20 cellular contexts compared by ENCODE assay signal in genomic region chr1:39044762-39045161, GRCh38. TPM values are rescaled to one million over a fixed set of nuclear protein-coding genes. Genes with fewer than 3 reads are reported as not detected.
DNase-seq lines count a peak whose midpoint lies in the region; ATAC-seq, FAIRE-seq and TF ChIP-seq lines count a peak whose summit lies in the region.
"Had no signal": no experiment of that assay in that cellular context is flagged by ENCODE, and none has a peak within 500 bp of the region (broad histone marks: within the 10 kb centered on the region; RNA-seq: fewer than 3 reads in every experiment).

No MANE protein-coding gene starts in this region.

- H3K27me3 ChIP-seq in BLaER1 treated with 17β-estradiol and CSF1 and Interleukin-3, amounts not matched to agents 10 nM and 100 nM, result no peaks in the 10 kb centered on the region
- H3K27me3 ChIP-seq in RWPE2 (ENCODE audit: insufficient read depth, poor library complexity, severe bottlenecking) (no peaks in the 10 kb centered on the region), endodermal cell (ENCODE audit: control insufficient read depth, insufficient read depth, low read length, poor library complexity, severe bottlenecking) (no peaks in the 10 kb centered on the region)
- H3K27me3 ChIP-seq: adrenal gland, colonic mucosa, tibial nerve had no signal

- no peaks in the 10 kb centered on the region for H3K27me3 Mint-ChIP-seq in endodermal cell (ENCODE audit: insufficient read depth)
- H3K27me3 Mint-ChIP-seq in activated CD4-positive, alpha-beta T cell treated with anti-CD3 and anti-CD28 coated beads, Interleukin-2, amount 10 ng/mL, durations not matched to agents 7 days and 5 days, result no peaks in the 10 kb centered on the region
- no peaks in the 10 kb centered on the region for H3K27me3 Mint-ChIP-seq in effector memory CD8-positive, alpha-beta T cell

- H3K4me2 ChIP-seq in BLaER1 treated with 17β-estradiol and CSF1 and Interleukin-3, amounts not matched to agents 10 nM and 100 nM, result peak overlapping the region in 8 of 11 experiments; percentile 32 to 81 (median 72); a peak in 13 of 22 replicates

- TF ChIP-seq CTCF in RWPE2 (IDR thresholded peaks at IDR 0.05; ENCODE audit: poor library complexity, severe bottlenecking), result no peak
- TF ChIP-seq CTCF in endodermal cell (conservative IDR thresholded peaks at IDR 0.05), result peak; percentile 36
- no peak for TF ChIP-seq CTCF in GM10266 (IDR thresholded peaks at IDR 0.05; ENCODE audit: control insufficient read depth, insufficient read depth, low read depth, missing control alignments)

- TF ChIP-seq POLR2A in GM12891 (IDR thresholded peaks at IDR 0.05; ENCODE audit: low read depth, low read length), result no peak

- ATAC-seq in RWPE2 (ENCODE audit: low read depth), result peak; percentile 42; the same call in 1 of the 3 replicates
- ATAC-seq in effector memory CD8-positive, alpha-beta T cell (replicated peaks), result no peak
- ATAC-seq: stimulated activated naive CD8-positive, alpha-beta T cell treated with anti-CD3 and anti-CD28 coated beads, Interleukin-15, Interleukin-2, amounts not matched to agents 100 U/mL and 50 U/mL, for 24 hours had no signal

- H3K36me3 ChIP-seq in BLaER1 treated with 17β-estradiol and CSF1 and Interleukin-3, amounts not matched to agents 10 nM and 100 nM, result peaks cover 0 to 34% (median 26%) of the 10 kb centered on the region in 11 experiments; a peak in 13 of 22 replicates
- H3K36me3 ChIP-seq in RWPE2 (ENCODE audit: low read depth) (no peaks in the 10 kb centered on the region), endodermal cell (ENCODE audit: control insufficient read depth, insufficient read depth, low read length) (peaks cover 13% of the 10 kb centered on the region)
- H3K36me3 ChIP-seq: colonic mucosa had no signal

- peaks cover 0 to 15% (median 0%) of the 10 kb centered on the region in 11 experiments; a peak in 4 of 22 replicates for H4K20me1 ChIP-seq in BLaER1 treated with 17β-estradiol and CSF1 and Interleukin-3, amounts not matched to agents 10 nM and 100 nM

- DNase-seq in GM12891 (ENCODE audit: insufficient read length, low spot score) (no peak), RWPE2 (ENCODE audit: low spot score) (no peak), endodermal cell (no peak), GM10266 (ENCODE audit: extremely low spot score) (no peak)
- no peak for DNase-seq in activated CD4-positive, alpha-beta T cell treated with anti-CD3 and anti-CD28 coated beads, Interleukin-2, amount 10 ng/mL, durations not matched to agents 7 days and 5 days
- no peak for DNase-seq in stimulated activated CD4-positive, alpha-beta T cell treated with anti-CD3 and anti-CD28 coated beads, Interleukin-4, amount 100 ng/mL, for 4 hours
- no peak for DNase-seq in effector memory CD8-positive, alpha-beta T cell
- DNase-seq: activated effector memory CD4-positive, alpha-beta T cell treated with anti-CD3 and anti-CD28 coated beads, Interleukin-2, amount 50 U/mL, for 16 hours; adrenal gland; colonic mucosa; mammary epithelial cell; NCI-H1417; NCI-H524 treated with DMSO at 0.1 percent for 48 hours; RPMI8226; small intestine; stimulated activated naive CD8-positive, alpha-beta T cell treated with anti-CD3 and anti-CD28 coated beads, Interleukin-15, Interleukin-2, amounts not matched to agents 100 U/mL and 50 U/mL, for 24 hours had no signal

- no peak overlapping the region for H3K4me3 Mint-ChIP-seq in endodermal cell
- H3K4me3 Mint-ChIP-seq in activated CD4-positive, alpha-beta T cell treated with anti-CD3 and anti-CD28 coated beads, Interleukin-2, amount 10 ng/mL, durations not matched to agents 7 days and 5 days, result no peak overlapping the region
- H3K4me3 Mint-ChIP-seq in effector memory CD8-positive, alpha-beta T cell, result no peak overlapping the region

- H3K9me3 Mint-ChIP-seq in endodermal cell, result no peaks in the 10 kb centered on the region
- no peaks in the 10 kb centered on the region for H3K9me3 Mint-ChIP-seq in activated CD4-positive, alpha-beta T cell treated with anti-CD3 and anti-CD28 coated beads, Interleukin-2, amount 10 ng/mL, durations not matched to agents 7 days and 5 days
- H3K9me3 Mint-ChIP-seq in effector memory CD8-positive, alpha-beta T cell, result no peaks in the 10 kb centered on the region

- no peak overlapping the region for H3K27ac Mint-ChIP-seq in endodermal cell
- no peak overlapping the region for H3K27ac Mint-ChIP-seq in activated CD4-positive, alpha-beta T cell treated with anti-CD3 and anti-CD28 coated beads, Interleukin-2, amount 10 ng/mL, durations not matched to agents 7 days and 5 days
- peak overlapping the region in 1 of 2 donors; percentile 28 for H3K27ac Mint-ChIP-seq in effector memory CD8-positive, alpha-beta T cell

- H3K27ac ChIP-seq in BLaER1 treated with 17β-estradiol and CSF1 and Interleukin-3, amounts not matched to agents 10 nM and 100 nM, result peak overlapping the region in 10 of 11 experiments; percentile 14 to 85 (median 73); a peak in 17 of 22 replicates
- H3K27ac ChIP-seq in RWPE2 (ENCODE audit: poor library complexity, severe bottlenecking) (no peak overlapping the region), endodermal cell (ENCODE audit: low read depth, low read length) (no peak overlapping the region)
- H3K27ac ChIP-seq: adrenal gland, colonic mucosa, tibial nerve, VCaP had no signal

- H3K9ac ChIP-seq in BLaER1 treated with 17β-estradiol and CSF1 and Interleukin-3, amounts not matched to agents 10 nM and 100 nM, result no peak overlapping the region
- no peak overlapping the region for H3K9ac ChIP-seq in endodermal cell (ENCODE audit: extremely low read depth, low read length, poor library complexity, severe bottlenecking)

- H3K4me1 Mint-ChIP-seq in endodermal cell, result peaks cover 6% of the 10 kb centered on the region
- peaks cover 8% of the 10 kb centered on the region for H3K4me1 Mint-ChIP-seq in activated CD4-positive, alpha-beta T cell treated with anti-CD3 and anti-CD28 coated beads, Interleukin-2, amount 10 ng/mL, durations not matched to agents 7 days and 5 days
- H3K4me1 Mint-ChIP-seq in effector memory CD8-positive, alpha-beta T cell (ENCODE audit: low read depth in 2 of 2), result no peaks in the 10 kb centered on the region

- H3K9me3 ChIP-seq in BLaER1 treated with 17β-estradiol and CSF1 and Interleukin-3, amounts not matched to agents 10 nM and 100 nM (replicated peaks in 1 of 11), result no peaks in the 10 kb centered on the region
- H3K9me3 ChIP-seq in RWPE2 (ENCODE audit: severe bottlenecking) (no peaks in the 10 kb centered on the region), endodermal cell (ENCODE audit: control insufficient read depth, low read length) (no peaks in the 10 kb centered on the region)
- H3K9me3 ChIP-seq: adrenal gland, colonic mucosa, tibial nerve had no signal

- H3K36me3 Mint-ChIP-seq in endodermal cell (ENCODE audit: low read depth), result peaks cover 29% of the 10 kb centered on the region
- peaks cover 14% of the 10 kb centered on the region for H3K36me3 Mint-ChIP-seq in activated CD4-positive, alpha-beta T cell treated with anti-CD3 and anti-CD28 coated beads, Interleukin-2, amount 10 ng/mL, durations not matched to agents 7 days and 5 days (ENCODE audit: low read depth)
- peaks cover 25% of the 10 kb centered on the region for H3K36me3 Mint-ChIP-seq in effector memory CD8-positive, alpha-beta T cell (ENCODE audit: insufficient read depth)

- POLR2A ChIA-PET in activated CD4-positive, alpha-beta T cell treated with anti-CD3 and anti-CD28 coated beads, Interleukin-2, amount 10 ng/mL, durations not matched to agents 7 days and 5 days (lab: Charles Lee), result no interaction called here

- FAIRE-seq in GM12891 (lab: Jason Lieb, UNC), result peak; percentile 20
- FAIRE-seq: endometrium, small intestine had no signal

- H3K4me1 ChIP-seq in BLaER1 treated with 17β-estradiol and CSF1 and Interleukin-3, amounts not matched to agents 10 nM and 100 nM, result peaks cover 52 to 63% (median 61%) of the 10 kb centered on the region in 10 experiments
- no peaks in the 10 kb centered on the region for H3K4me1 ChIP-seq in RWPE2 (ENCODE audit: insufficient read depth, poor library complexity, severe bottlenecking)
- peaks cover 5% of the 10 kb centered on the region for H3K4me1 ChIP-seq in endodermal cell (ENCODE audit: control insufficient read depth, insufficient read depth, low read length)
- H3K4me1 ChIP-seq: colonic mucosa, tibial nerve had no signal

- H3K4me3 ChIP-seq in BLaER1 treated with 17β-estradiol and CSF1 and Interleukin-3, amounts not matched to agents 10 nM and 100 nM, result no peak overlapping the region
- H3K4me3 ChIP-seq in RWPE2 (ENCODE audit: severe bottlenecking), result no peak overlapping the region
- no peak overlapping the region for H3K4me3 ChIP-seq in endodermal cell (ENCODE audit: low read length)
- H3K4me3 ChIP-seq: adrenal gland, colonic mucosa, tibial nerve had no signal

- CTCF ChIA-PET in activated CD4-positive, alpha-beta T cell treated with anti-CD3 and anti-CD28 coated beads, Interleukin-2, amount 10 ng/mL, durations not matched to agents 7 days and 5 days (lab: Charles Lee), result no interaction called here

- 86% methylated on average over 1 of the region's 1 CpG; no CpG with 5 or more reads in 1 of the 2 experiments for WGBS in endodermal cell (ENCODE audit: insufficient coverage in 1 of 2, insufficient read length in 1 of 2), 2 experiments

TF ChIP-seq in GM12891, 5 proteins besides CTCF, POLR2A, EP300 and RAD21:
- TF ChIP-seq PAX5 (IDR thresholded peaks at IDR 0.05; ENCODE audit: insufficient read depth, low read length, severe bottlenecking), result no peak
- no peak for TF ChIP-seq POLR2AphosphoS5 (IDR thresholded peaks at IDR 0.05; ENCODE audit: low read depth, low read length)
- TF ChIP-seq POU2F2 (IDR thresholded peaks at IDR 0.05; ENCODE audit: low read depth, low read length), result no peak
- TF ChIP-seq SPI1 (IDR thresholded peaks at IDR 0.05; ENCODE audit: low read depth, low read length), result peak; percentile 19; the same call in 1 of the 2 replicates
- no peak for TF ChIP-seq TAF1 (IDR thresholded peaks at IDR 0.05; ENCODE audit: low read depth, low read length)

RNA-seq across cellular contexts. Expression of gene NDUFS5, which starts 18.6 kb away (rescaled TPM):
- 593 TPM for polyA plus RNA-seq in GM12891 (2012; ENCODE audit: low read depth, missing spikeins)
- total RNA-seq in endodermal cell, result 100 to 1,000 TPM; 295 to 349 TPM
- 400 TPM for polyA plus RNA-seq in endodermal cell (2013, experiment 1 of 2)
- 403 TPM for polyA plus RNA-seq in endodermal cell (2013, experiment 2 of 2)
- 100 to 1,000 TPM; 125 to 148 TPM for total RNA-seq in activated CD4-positive, alpha-beta T cell treated with anti-CD3 and anti-CD28 coated beads, Interleukin-2, amount 10 ng/mL, durations not matched to agents 7 days and 5 days

RNA-seq across cellular contexts. Expression of gene AKIRIN1, which starts 53.7 kb away (rescaled TPM):
- 41.0 TPM for polyA plus RNA-seq in GM12891 (2012; ENCODE audit: low read depth, missing spikeins)
- 100 to 1,000 TPM; 128 to 137 TPM for total RNA-seq in endodermal cell
- polyA plus RNA-seq in endodermal cell (2013, experiment 1 of 2), result 93.5 TPM
- polyA plus RNA-seq in endodermal cell (2013, experiment 2 of 2), result 90.5 TPM
- total RNA-seq in activated CD4-positive, alpha-beta T cell treated with anti-CD3 and anti-CD28 coated beads, Interleukin-2, amount 10 ng/mL, durations not matched to agents 7 days and 5 days, result 10 to 100 TPM; 61.2 to 74.5 TPM

Comparison
In these comparisons a context has a peak if more than half of its experiments do, and no peak if none do; other contexts are left out.
1. H3K27ac ChIP-seq: peak in BLaER1 treated with 17β-estradiol and CSF1 and Interleukin-3, amounts not matched to agents 10 nM and 100 nM (10 of 11); none in RWPE2 (single experiment) and endodermal cell (single experiment).